2 cellular contexts compared by ENCODE assay signal in the genomic region with DNA sequence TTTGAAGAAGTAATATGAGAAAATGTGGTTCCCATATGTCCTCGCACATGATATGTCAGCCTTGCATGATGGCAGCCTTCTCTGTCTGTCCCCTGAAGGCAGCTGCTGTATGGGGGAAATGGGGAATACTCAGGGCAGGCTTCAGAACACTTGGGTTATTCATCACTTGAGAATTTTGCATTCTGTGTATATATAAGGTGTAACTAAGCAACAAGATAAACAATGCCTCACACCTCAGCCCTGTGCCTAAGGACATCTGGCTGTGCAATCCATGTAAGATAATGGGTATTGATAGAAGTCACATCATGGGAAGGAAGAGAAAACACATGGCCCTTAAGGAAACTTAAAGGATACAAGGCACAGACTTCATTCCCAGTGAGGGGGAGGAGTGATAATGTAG.
A peak's percentile ranks its signal among the peaks of the same experiment; 100 is the strongest.
TF ChIP-seq lines count a peak whose summit lies in the region.

No MANE protein-coding gene starts in this region.

TF ChIP-seq in A549, 52 proteins besides CTCF, POLR2A, EP300 and RAD21:
- TF ChIP-seq, protein P1, sequence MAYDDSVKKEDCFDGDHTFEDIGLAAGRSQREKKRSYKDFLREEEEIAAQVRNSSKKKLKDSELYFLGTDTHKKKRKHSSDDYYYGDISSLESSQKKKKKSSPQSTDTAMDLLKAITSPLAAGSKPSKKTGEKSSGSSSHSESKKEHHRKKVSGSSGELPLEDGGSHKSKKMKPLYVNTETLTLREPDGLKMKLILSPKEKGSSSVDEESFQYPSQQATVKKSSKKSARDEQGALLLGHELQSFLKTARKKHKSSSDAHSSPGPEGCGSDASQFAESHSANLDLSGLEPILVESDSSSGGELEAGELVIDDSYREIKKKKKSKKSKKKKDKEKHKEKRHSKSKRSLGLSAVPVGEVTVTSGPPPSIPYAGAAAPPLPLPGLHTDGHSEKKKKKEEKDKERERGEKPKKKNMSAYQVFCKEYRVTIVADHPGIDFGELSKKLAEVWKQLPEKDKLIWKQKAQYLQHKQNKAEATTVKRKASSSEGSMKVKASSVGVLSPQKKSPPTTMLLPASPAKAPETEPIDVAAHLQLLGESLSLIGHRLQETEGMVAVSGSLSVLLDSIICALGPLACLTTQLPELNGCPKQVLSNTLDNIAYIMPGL (CRISPR knock-in tag; IDR thresholded peaks at IDR 0.05; ENCODE audit: borderline replicate concordance), result no peak
- TF ChIP-seq FOSB (CRISPR knock-in tag; IDR thresholded peaks at IDR 0.05) (no peak), FOSL2 (IDR thresholded peaks at IDR 0.05) (no peak), FOSL2 (CRISPR knock-in tag; IDR thresholded peaks at IDR 0.05) (0 out of 2 replicates have a peak, but pooled peaks have one; percentile 23)

TF ChIP-seq in K562, 482 proteins besides CTCF, POLR2A, EP300 and RAD21:
- TF ChIP-seq, protein P1 (CRISPR knock-in tag; IDR thresholded peaks at IDR 0.05), result no peak
- no peak for TF ChIP-seq KDM2B (CRISPR knock-in tag; IDR thresholded peaks at IDR 0.05)
- TF ChIP-seq RBM39 (optimal IDR thresholded peaks at IDR 0.05; ENCODE audit: low read depth, low read length), result no peak
- TF ChIP-seq FOSL1 (tag; conservative IDR thresholded peaks at IDR 0.05), result peak; percentile 49
- no peak for TF ChIP-seq HOMEZ (CRISPR knock-in tag; IDR thresholded peaks at IDR 0.05)
- no peak for TF ChIP-seq TSHZ1 (CRISPR knock-in tag; IDR thresholded peaks at IDR 0.05)
- TF ChIP-seq RFX1 (IDR thresholded peaks at IDR 0.05), result peak; percentile 59
